ENCODE assay signal across 7 cellular contexts in the genomic region with DNA sequence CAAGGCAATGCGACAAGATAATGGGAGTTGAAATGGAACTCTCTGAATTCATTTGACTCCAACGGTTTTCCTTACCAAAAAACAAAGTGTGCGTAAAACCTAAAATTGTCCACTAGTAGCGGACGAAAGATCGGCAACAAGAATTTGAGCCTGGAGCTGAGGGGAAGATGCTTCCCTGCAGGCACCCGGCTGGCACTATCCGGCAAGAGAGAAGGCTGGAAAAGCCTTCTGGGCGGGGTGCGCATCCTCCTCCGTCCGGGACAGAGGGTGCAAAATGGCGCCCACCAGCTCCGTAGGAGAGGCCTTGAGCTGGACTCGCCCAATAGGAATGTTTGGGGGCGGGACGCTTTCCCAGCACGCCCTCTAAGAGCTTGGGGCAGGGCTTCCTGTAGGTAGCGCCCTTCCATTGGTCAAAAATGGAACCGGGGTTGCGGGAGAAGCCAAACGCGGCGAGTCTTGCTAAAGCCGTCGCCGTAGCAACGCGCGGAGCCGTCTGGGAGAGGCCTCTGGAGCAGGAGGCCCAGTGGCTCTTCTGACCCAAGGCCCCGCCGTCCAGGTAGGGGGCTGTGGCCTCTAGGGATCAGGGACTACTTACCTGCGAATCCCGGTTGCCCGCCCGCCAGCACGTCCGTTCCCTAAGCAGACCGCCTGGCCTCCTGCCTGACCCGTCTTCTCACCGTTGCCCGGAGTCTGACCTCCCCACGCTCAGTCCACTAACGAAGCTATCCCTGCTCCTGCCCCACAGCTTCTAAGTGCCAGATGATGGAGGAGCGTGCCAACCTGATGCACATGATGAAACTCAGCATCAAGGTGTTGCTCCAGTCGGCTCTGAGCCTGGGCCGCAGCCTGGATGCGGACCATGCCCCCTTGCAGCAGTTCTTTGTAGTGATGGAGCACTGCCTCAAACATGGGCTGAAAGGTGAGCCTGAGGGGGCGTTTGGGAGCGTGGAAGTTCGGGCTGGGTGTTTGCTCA. TPM values are rescaled to one million over a fixed set of nuclear protein-coding genes. Genes with fewer than 3 reads are reported as not detected.
DNase-seq lines count a peak whose midpoint lies in the region; ATAC-seq and TF ChIP-seq lines count a peak whose summit lies in the region.

No MANE protein-coding gene starts in this region.

- H3K36me3 ChIP-seq in lower lobe of right lung, result peaks cover 39% of the 10 kb centered on the region

- no peaks in the 10 kb centered on the region for H3K27me3 ChIP-seq in lower lobe of right lung (ENCODE audit: low read depth)

- DNase-seq in NCI-H2227 treated with DMSO at 0.1 percent for 48 hours (lab: John Stamatoyannopoulos, UW) (peak; percentile 89), lower lobe of right lung (peak; percentile 99)
- DNase-seq in activated CD8-positive, alpha-beta memory T cell treated with anti-CD3 and anti-CD28 coated beads for 1 hour (ENCODE audit: extremely low read depth in 1 of 2, low read depth in 1 of 2), result peak; percentile 69 to 79
- peak; percentile 94 for DNase-seq in effector CD4-positive, alpha-beta T cell
- peak; percentile 79 to 83 for DNase-seq in stimulated activated CD4-positive, alpha-beta T cell treated with anti-CD3 and anti-CD28 coated beads, Interleukin-4, amount 100 ng/mL, for 48 hours (ENCODE audit: low read depth in 2 of 2)

- H3K27ac ChIP-seq in lower lobe of right lung, result peak overlapping the region; percentile 89

- H3K4me3 ChIP-seq in lower lobe of right lung, result peak overlapping the region; percentile 68

- peak; percentile 99 for ATAC-seq in GM18511 (IDR thresholded peaks at IDR 0.05; ENCODE audit: unreplicated experiment)
- peak; percentile 97 for ATAC-seq in HG03039 (IDR thresholded peaks at IDR 0.05; ENCODE audit: unreplicated experiment)
- ATAC-seq in lower lobe of right lung, result peak; percentile 100

- intact Hi-C loops in lower lobe of right lung (cut with DNase I), result no loop called here

- H3K4me1 ChIP-seq in lower lobe of right lung, result peaks cover 19% of the 10 kb centered on the region

- no peaks in the 10 kb centered on the region for H3K9me3 ChIP-seq in lower lobe of right lung

- no peak for TF ChIP-seq CTCF in lower lobe of right lung (IDR thresholded peaks at IDR 0.05)

RNA-seq across cellular contexts. Expression of a gene that starts 9.2 kb away (rescaled TPM):
- 58.8 TPM for total RNA-seq in lower lobe of right lung

Comparison
In these comparisons a context has a peak if more than half of its experiments do, and no peak if none do; other contexts are left out.
1. Peak in every context shown above with its lines: DNase-seq, ATAC-seq, H3K4me3 ChIP-seq and H3K27ac ChIP-seq.